19 cellular contexts compared by ENCODE assay signal in genomic region chr11:57397394-57397990, GRCh38. TPM values are rescaled to one million over a fixed set of nuclear protein-coding genes. Genes with fewer than 3 reads are reported as not detected.
"Had no signal": no experiment of that assay in that cellular context is flagged by ENCODE, and none has a peak within 500 bp of the region (broad histone marks: within the 10 kb centered on the region; RNA-seq: fewer than 3 reads in every experiment).

No MANE protein-coding gene starts in this region.

- H2AFZ ChIP-seq: neural progenitor cell had no signal

- H3K27ac ChIP-seq: neural progenitor cell, prostate gland, right atrium auricular region, transverse colon, vagina had no signal

- DNase-seq: activated CD4-positive, alpha-beta T cell treated with anti-CD3 and anti-CD28 coated beads, Interleukin-2, amount 50 U/mL, for 48 hours; activated gamma-delta T cell treated with Interleukin-2 at 50 U/mL for 16 hours; activated T-cell treated with anti-CD3 and anti-CD28 coated beads for 4 hours; effector CD4-positive, alpha-beta T cell; mesenchymal stem cell; mucosa of descending colon; naive B cell; stimulated activated CD4-positive, alpha-beta T cell treated with anti-CD3 and anti-CD28 coated beads, Interleukin-2, amount 100 ng/mL, for 24 hours; transverse colon had no signal

- H3K4me3 ChIP-seq: mucosa of descending colon, neural progenitor cell, prostate gland, right atrium auricular region, transverse colon, vagina had no signal

- H3K36me3 ChIP-seq: neural progenitor cell, prostate gland, right atrium auricular region, transverse colon, vagina had no signal

- H3K4me2 ChIP-seq: neural progenitor cell had no signal

- H3K27me3 ChIP-seq: neural progenitor cell, right atrium auricular region, transverse colon, vagina had no signal

- H3K4me1 ChIP-seq: neural progenitor cell, prostate gland, right atrium auricular region, vagina had no signal

- H3K9me3 ChIP-seq: mucosa of descending colon, prostate gland, right atrium auricular region, transverse colon, vagina had no signal

- H3K9ac ChIP-seq: neural progenitor cell had no signal

- ATAC-seq: activated naive CD4-positive, alpha-beta T cell treated with anti-CD3 and anti-CD28 coated beads, Interleukin-2, amount 50 U/mL, for 72 hours; esophagus mucosa; mucosa of descending colon had no signal

RNA-seq across cellular contexts. Expression of gene PRG2, which starts 7.0 kb away (rescaled TPM):
- total RNA-seq: activated T-helper 1 cell treated with anti-CD3 and anti-CD28 coated beads, Interleukin-12 subunit alpha, Interleukin-12 subunit beta, Interleukin-2, Interleukin-4 antibody, amounts not matched to agents 30 ng/mL and 10 ng/mL and 1 ng/mL, durations not matched to agents 14 hours and 24 hours and 36 hours; esophagus mucosa; osteocyte; right atrium auricular region; transverse colon; vagina had no signal

RNA-seq across cellular contexts. Expression of gene PRG3, which starts 16.5 kb away (rescaled TPM):
- total RNA-seq: activated naive CD4-positive, alpha-beta T cell treated with anti-CD3 and anti-CD28 coated beads, Interleukin-2, amount 50 U/mL, for 72 hours; activated T-helper 1 cell treated with anti-CD3 and anti-CD28 coated beads, Interleukin-12 subunit alpha, Interleukin-12 subunit beta, Interleukin-2, Interleukin-4 antibody, amounts not matched to agents 30 ng/mL and 10 ng/mL and 1 ng/mL, durations not matched to agents 14 hours and 24 hours and 36 hours; bronchial epithelial cell; cerebellum; esophagus mucosa; mucosa of descending colon; osteocyte; prostate gland; right atrium auricular region; transverse colon; vagina had no signal

RNA-seq across cellular contexts. Expression of gene P2RX3, which starts 59.3 kb away (rescaled TPM):
- total RNA-seq: activated naive CD4-positive, alpha-beta T cell treated with anti-CD3 and anti-CD28 coated beads, Interleukin-2, amount 50 U/mL, for 72 hours; activated T-helper 1 cell treated with anti-CD3 and anti-CD28 coated beads, Interleukin-12 subunit alpha, Interleukin-12 subunit beta, Interleukin-2, Interleukin-4 antibody, amounts not matched to agents 30 ng/mL and 10 ng/mL and 1 ng/mL, durations not matched to agents 14 hours and 24 hours and 36 hours; bronchial epithelial cell; cerebellum; esophagus mucosa; mucosa of descending colon; osteocyte; transverse colon; vagina had no signal
